Comparison of ENCODE assay signal across 20 cellular contexts in the genomic region with DNA sequence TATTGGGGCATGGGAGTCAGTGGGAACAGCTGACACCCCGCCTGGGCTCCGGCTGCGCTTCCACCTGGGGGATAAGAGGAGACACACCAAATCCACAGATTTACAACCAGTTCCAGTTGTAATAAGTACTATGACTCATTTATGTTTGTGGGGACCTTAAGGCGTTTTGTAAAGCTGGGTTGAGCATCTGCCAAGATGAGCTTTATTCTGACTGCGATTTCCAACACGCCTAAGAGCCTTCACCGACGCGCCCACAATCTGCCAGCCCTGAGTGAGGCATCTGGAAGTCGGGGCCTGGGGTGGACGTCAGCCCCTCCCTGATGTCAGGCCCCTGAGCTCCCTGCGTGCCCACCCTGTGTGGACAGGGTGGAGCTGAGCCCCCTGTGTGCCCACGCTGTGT. TPM values are rescaled to one million over a fixed set of nuclear protein-coding genes. Genes with fewer than 3 reads are reported as not detected.
DNase-seq lines count a peak whose midpoint lies in the region; ATAC-seq, FAIRE-seq and TF ChIP-seq lines count a peak whose summit lies in the region.
"Had no signal": no experiment of that assay in that cellular context is flagged by ENCODE, and none has a peak within 500 bp of the region (broad histone marks: within the 10 kb centered on the region; RNA-seq: fewer than 3 reads in every experiment).

No MANE protein-coding gene starts in this region.

- POLR2A ChIA-PET in MCF 10A (lab: Yijun Ruan, JAX): interaction anchor here (0.6 to 1.6 kb wide), 4 partner anchors 8 to 258 kb away, joined by 3 to 11 read pairs (median 4); partner anchors contain the start of gene UBAC1

- peaks cover 22% of the 10 kb centered on the region for H3K4me1 Mint-ChIP-seq in MCF 10A (ENCODE audit: insufficient read depth, unreplicated experiment)

- BruUV-seq in MCF 10A (replicated peaks; lab: Mats Ljungman, UMichigan): no TSS peak

- H3K27ac Mint-ChIP-seq in MCF 10A (ENCODE audit: low read depth, unreplicated experiment): no peak overlapping the region

- TF ChIP-seq CTCF in MCF 10A (IDR thresholded peaks at IDR 0.05; ENCODE audit: unreplicated experiment): no peak
- TF ChIP-seq CTCF in breast epithelium (IDR thresholded peaks at IDR 0.05): no peak
- TF ChIP-seq CTCF in bronchial epithelial cell (IDR thresholded peaks at IDR 0.05; ENCODE audit: insufficient read depth, low read length, severe bottlenecking): no peak

- no peaks in the 10 kb centered on the region for H3K27me3 Mint-ChIP-seq in MCF 10A (ENCODE audit: insufficient read depth, unreplicated experiment)
- H3K27me3 Mint-ChIP-seq: CD8-positive, alpha-beta memory T cell had no signal

- no peaks in the 10 kb centered on the region for H3K4me1 ChIP-seq in breast epithelium
- H3K4me1 ChIP-seq: stomach had no signal

- no peak for FAIRE-seq in bronchial epithelial cell (lab: Jason Lieb, UNC)
- FAIRE-seq: A204.1, endometrium had no signal

- DNase-seq in MCF 10A (ENCODE audit: unreplicated experiment) (peak; percentile 88), breast epithelium (ENCODE audit: low spot score in 2 of 2) (no peak), NCI-H2171 treated with DMSO at 0.1 percent for 48 hours (lab: John Stamatoyannopoulos, UW) (peak; percentile 88), bronchial epithelial cell (ENCODE audit: low read depth) (peak; percentile 80), superior temporal gyrus (ENCODE audit: extremely low spot score) (peak; percentile 38), NCI-H526 (lab: John Stamatoyannopoulos, UW) (no peak), DMS153 treated with DMSO at 0.1 percent for 48 hours (lab: John Stamatoyannopoulos, UW; ENCODE audit: unreplicated experiment) (no peak)
- DNase-seq: activated effector memory CD4-positive, alpha-beta T cell treated with Interleukin-2 at 50 U/mL for 16 hours; CD8-positive, alpha-beta memory T cell; KG1; left ventricle myocardium superior; NCI-H226; stomach; T-helper 9 cell had no signal

- H3K36me3 Mint-ChIP-seq in MCF 10A (ENCODE audit: insufficient read depth, unreplicated experiment): peaks cover 70% of the 10 kb centered on the region

- ATAC-seq in HG02970 (IDR thresholded peaks at IDR 0.05; ENCODE audit: low FRiP score, unreplicated experiment): no peak
- ATAC-seq: left ventricle myocardium superior had no signal

- no peaks in the 10 kb centered on the region for H3K9me3 Mint-ChIP-seq in MCF 10A (ENCODE audit: unreplicated experiment)
- H3K9me3 Mint-ChIP-seq: CD8-positive, alpha-beta memory T cell had no signal

- no peaks in the 10 kb centered on the region for H3K9me3 ChIP-seq in breast epithelium
- H3K9me3 ChIP-seq: neutrophil had no signal

- CTCF ChIA-PET in MCF 10A (lab: Yijun Ruan, JAX): interaction anchor here (0.8 to 1.5 kb wide), 3 partner anchors 15 to 61 kb away, joined by 3 read pairs; no protein-coding TSS in a partner anchor

- H3K4me3 Mint-ChIP-seq in MCF 10A (ENCODE audit: unreplicated experiment): no peak overlapping the region
- H3K4me3 Mint-ChIP-seq: CD8-positive, alpha-beta memory T cell had no signal

- H3K27me3 ChIP-seq in breast epithelium: no peaks in the 10 kb centered on the region
- H3K27me3 ChIP-seq in bronchial epithelial cell (ENCODE audit: control insufficient read depth, insufficient read depth, low read length): no peaks in the 10 kb centered on the region
- H3K27me3 ChIP-seq: neutrophil, stomach had no signal

- H3K4me3 ChIP-seq in breast epithelium (no peak overlapping the region), bronchial epithelial cell (ENCODE audit: low read depth, low read length) (no peak overlapping the region)
- H3K4me3 ChIP-seq: stomach had no signal

- H3K27ac ChIP-seq in breast epithelium: no peak overlapping the region
- H3K27ac ChIP-seq: neutrophil, stomach had no signal

- H3K36me3 ChIP-seq in breast epithelium (no peaks in the 10 kb centered on the region), bronchial epithelial cell (ENCODE audit: control insufficient read depth, insufficient read depth, low read length) (peaks cover 26% of the 10 kb centered on the region)

- intact Hi-C loops in MCF 10A (cut with micrococcal nuclease): no loop called here
- intact Hi-C loops in breast epithelium (cut with DNase I; ENCODE audit: low total_unique reads): no loop called here

- no peak for TF ChIP-seq POLR2A in breast epithelium (IDR thresholded peaks at IDR 0.05)

RNA-seq across cellular contexts. Expression of gene LHX3, which starts 14.3 kb away (rescaled TPM):
- total RNA-seq in MCF 10A (2022) (0.22 and 0.26 TPM in 2 replicates), breast epithelium (not detected), bronchial epithelial cell (not detected in 2 replicates)
- total RNA-seq: CD8-positive, alpha-beta memory T cell; left ventricle myocardium superior; right cardiac atrium; stomach; ureter had no signal

RNA-seq across cellular contexts. Expression of gene QSOX2, which starts 26.3 kb away (rescaled TPM):
- total RNA-seq in MCF 10A (2022) (23.7 and 27.7 TPM in 2 replicates), breast epithelium (1 to 10 TPM; 5.6 to 8.8 (median 6.2) TPM), bronchial epithelial cell (10.6 and 12.1 TPM in 2 replicates)

Comparison
In these comparisons a context has a peak if more than half of its experiments do, and no peak if none do; other contexts are left out.
1. DNase-seq: peak in MCF 10A (single experiment), NCI-H2171 treated with DMSO at 0.1 percent for 48 hours (single experiment), bronchial epithelial cell (single experiment) and superior temporal gyrus (single experiment); none in breast epithelium (0 of 2), NCI-H526 (0 of 2) and DMS153 treated with DMSO at 0.1 percent for 48 hours (single experiment).